Comparison of ENCODE assay signal across 8 cellular contexts in the genomic region with DNA sequence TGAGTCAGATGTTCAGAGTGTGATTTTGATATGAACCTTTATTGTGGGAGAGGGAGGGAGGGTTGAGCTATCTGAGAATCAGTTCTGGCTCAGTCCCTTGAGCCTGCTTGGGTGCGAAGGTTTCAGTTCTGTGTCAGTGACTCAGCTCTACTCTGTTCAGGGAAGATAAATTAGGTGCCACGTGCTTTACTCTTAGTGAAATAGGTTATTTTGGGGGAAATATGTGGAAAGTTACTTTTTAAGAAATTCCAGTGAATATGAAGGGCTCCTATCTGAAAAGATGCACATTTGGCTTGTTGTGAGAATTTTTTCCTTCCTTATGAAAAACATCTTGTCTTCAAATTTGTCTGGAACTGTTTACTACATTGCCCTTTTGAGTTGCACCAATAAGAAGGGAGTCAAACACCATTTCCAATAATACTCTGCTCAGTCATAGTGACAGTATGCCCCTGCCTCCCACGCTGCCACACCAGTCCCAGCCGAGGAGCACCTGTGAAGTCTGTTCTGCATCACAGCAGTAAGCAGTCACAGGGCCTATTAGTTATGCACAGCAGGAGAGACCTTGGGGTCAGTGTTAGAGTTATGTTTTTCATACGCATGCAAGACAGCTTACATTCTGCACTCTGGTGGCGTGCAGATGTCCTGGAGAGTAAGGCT. TPM values are rescaled to one million over a fixed set of nuclear protein-coding genes. Genes with fewer than 3 reads are reported as not detected.
DNase-seq lines count a peak whose midpoint lies in the region; ATAC-seq lines count a peak whose summit lies in the region.

No MANE protein-coding gene starts in this region.

- H3K27ac Mint-ChIP-seq in T-cell = peak overlapping the region in 1 of 2 donors; percentile 4

- peak; percentile 91 to 96 for ATAC-seq in activated CD4-positive, CD25-positive, alpha-beta regulatory T cell treated with anti-CD3 and anti-CD28 coated beads, Interleukin-2, amount 50 U/mL, for 24 hours
- ATAC-seq in HG02852 (IDR thresholded peaks at IDR 0.05; ENCODE audit: unreplicated experiment) = peak; percentile 94
- ATAC-seq in T-cell (replicated peaks in 1 of 4) = peak in 3 of 4 experiments; percentile 23 to 78 (median 69)

- H3K9me3 Mint-ChIP-seq in T-cell = peaks cover 0 to 3% (median 0%) of the 10 kb centered on the region in 3 donors

- H3K27me3 Mint-ChIP-seq in T-cell = no peaks in the 10 kb centered on the region

- no peaks in the 10 kb centered on the region for H3K36me3 Mint-ChIP-seq in T-cell

- CTCF ChIA-PET in T-cell (lab: Charles Lee) = no interaction called here

- POLR2A ChIA-PET in T-cell (lab: Charles Lee) = interaction anchor here in 1 of 2 donors (0.9 kb wide), 1 partner anchor 11 kb away, joined by 4 read pairs; no protein-coding TSS in a partner anchor

- peaks cover 29 to 49% (median 33%) of the 10 kb centered on the region in 3 donors for H3K4me1 Mint-ChIP-seq in T-cell

- DNase-seq in activated CD4-positive, CD25-positive, alpha-beta regulatory T cell treated with anti-CD3 and anti-CD28 coated beads, Interleukin-2, amount 50 U/mL, for 72 hours = no peak
- DNase-seq in T-cell (no peak), kidney tubule cell (ENCODE audit: low spot score) (peak; percentile 32), NCI-H2029 treated with DMSO at 0.1 percent for 48 hours (lab: John Stamatoyannopoulos, UW) (no peak), DMS53 treated with DMSO at 0.1 percent for 48 hours (lab: John Stamatoyannopoulos, UW; ENCODE audit: unreplicated experiment) (no peak), islet precursor cell (no peak)

- H3K4me3 Mint-ChIP-seq in T-cell = no peak overlapping the region

RNA-seq across cellular contexts. Expression of gene DNAH7, which starts 32.8 kb away (rescaled TPM):
- under 1 TPM in 1 of 5 donors, not detected in 4; 0.03 TPM for total RNA-seq in T-cell
